ENCODE assay signal across 8 cellular contexts in the genomic region with DNA sequence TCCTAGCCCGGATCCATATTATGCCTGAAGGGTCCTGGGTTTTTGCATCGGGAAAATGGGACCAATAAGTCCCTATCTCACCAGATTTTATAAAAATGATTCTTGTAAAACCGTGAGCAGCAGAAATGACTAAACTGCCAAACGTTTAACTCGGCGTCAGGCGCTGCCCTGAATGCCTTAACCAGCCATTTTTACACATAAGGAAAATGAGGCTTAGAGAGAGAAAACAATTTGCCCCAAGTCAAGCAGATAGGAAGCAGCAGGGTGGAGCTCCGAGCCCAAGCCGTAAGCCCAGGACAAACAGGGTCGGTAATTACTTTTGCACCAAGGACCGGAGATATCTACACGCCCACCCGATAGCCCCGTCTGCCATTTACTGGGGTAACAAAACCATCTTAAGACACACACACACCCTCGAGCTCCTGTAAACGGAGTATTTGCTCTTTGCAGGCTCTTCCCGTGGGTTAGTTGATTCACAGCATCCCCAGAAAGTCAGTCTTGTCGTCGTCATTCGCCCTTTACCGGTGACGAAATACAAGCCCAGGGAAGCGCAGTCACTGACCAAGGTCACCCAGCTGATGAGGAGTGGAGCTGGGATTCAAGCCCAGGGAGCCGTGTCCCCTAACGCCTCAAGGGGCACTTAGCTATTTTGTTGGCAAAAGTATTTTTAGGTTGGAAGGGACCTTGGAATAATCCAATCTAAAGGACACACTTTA. TPM values are rescaled to one million over a fixed set of nuclear protein-coding genes. Genes with fewer than 3 reads are reported as not detected.
DNase-seq lines count a peak whose midpoint lies in the region; ATAC-seq and TF ChIP-seq lines count a peak whose summit lies in the region.

No MANE protein-coding gene starts in this region.

- peak overlapping the region; percentile 90 for H3K27ac Mint-ChIP-seq in activated CD8-positive, alpha-beta memory T cell treated with anti-CD3 and anti-CD28 coated beads, Interleukin-2, amount 10 ng/mL, durations not matched to agents 7 days and 5 days
- H3K27ac Mint-ChIP-seq in MCF 10A (ENCODE audit: low read depth, unreplicated experiment): peak overlapping the region; percentile 90

- H3K9me3 ChIP-seq in thyroid gland: no peaks in the 10 kb centered on the region

- H3K4me3 ChIP-seq in lower leg skin (ENCODE audit: low read depth, poor library complexity, severe bottlenecking) (peak overlapping the region; percentile 61), thyroid gland (replicated peaks in 1 of 3) (peak overlapping the region; percentile 41 to 92 (median 61))

- WGBS in lower leg skin, 2 donors: 0 to 1% methylated on average over 25 of the region's 25 CpGs
- WGBS in thyroid gland, 2 donors: 0 to 1% methylated on average over 13 to 23 of the region's 25 CpGs

- ATAC-seq in activated CD8-positive, alpha-beta memory T cell treated with anti-CD3 and anti-CD28 coated beads, Interleukin-2, amount 10 ng/mL, durations not matched to agents 7 days and 5 days: no peak

- H3K4me3 Mint-ChIP-seq in activated CD8-positive, alpha-beta memory T cell treated with anti-CD3 and anti-CD28 coated beads, Interleukin-2, amount 10 ng/mL, durations not matched to agents 7 days and 5 days: peak overlapping the region; percentile 93
- peak overlapping the region; percentile 89 for H3K4me3 Mint-ChIP-seq in MCF 10A (ENCODE audit: unreplicated experiment)

- H3K4me1 ChIP-seq in thyroid gland: peaks cover 6 to 10% of the 10 kb centered on the region in 2 donors

- peaks cover 0 to 13% of the 10 kb centered on the region in 2 donors for H3K36me3 ChIP-seq in thyroid gland

- no peak for TF ChIP-seq POLR2A in lower leg skin (IDR thresholded peaks at IDR 0.05)
- TF ChIP-seq POLR2A in thyroid gland (IDR thresholded peaks at IDR 0.05): peak in 1 of 2 donors; percentile 5

- no peak for DNase-seq in activated CD8-positive, alpha-beta memory T cell treated with anti-CD3 and anti-CD28 coated beads, Interleukin-2, amount 10 ng/mL, durations not matched to agents 7 days and 5 days
- DNase-seq in activated CD8-positive, alpha-beta memory T cell treated with anti-CD3 and anti-CD28 coated beads, Interleukin-2, amount 50 U/mL, for 48 hours: no peak
- DNase-seq in NCI-H748 (lab: John Stamatoyannopoulos, UW; ENCODE audit: unreplicated experiment): peak; percentile 51
- DNase-seq in MCF 10A (ENCODE audit: unreplicated experiment): peak; percentile 27
- no peak for DNase-seq in lower leg skin (ENCODE audit: low spot score in 2 of 2)
- DNase-seq in thyroid gland: peak; percentile 69 to 72
- no peak for DNase-seq in OCI-M2 (lab: John Stamatoyannopoulos, UW; ENCODE audit: unreplicated experiment)
- no peak for DNase-seq in NAMALWA (ENCODE audit: low spot score)

- peak overlapping the region; percentile 77 to 88 (median 80) for H3K27ac ChIP-seq in thyroid gland

- no peaks in the 10 kb centered on the region for H3K27me3 Mint-ChIP-seq in activated CD8-positive, alpha-beta memory T cell treated with anti-CD3 and anti-CD28 coated beads, Interleukin-2, amount 10 ng/mL, durations not matched to agents 7 days and 5 days
- no peaks in the 10 kb centered on the region for H3K27me3 Mint-ChIP-seq in MCF 10A (ENCODE audit: insufficient read depth, unreplicated experiment)

- peaks cover 28% of the 10 kb centered on the region for H3K4me1 Mint-ChIP-seq in activated CD8-positive, alpha-beta memory T cell treated with anti-CD3 and anti-CD28 coated beads, Interleukin-2, amount 10 ng/mL, durations not matched to agents 7 days and 5 days
- peaks cover 12% of the 10 kb centered on the region for H3K4me1 Mint-ChIP-seq in MCF 10A (ENCODE audit: insufficient read depth, unreplicated experiment)

- intact Hi-C loops in MCF 10A (cut with micrococcal nuclease) (loop anchor here (5.0 kb wide), 1 partner anchor 631 kb away; a partner anchor contains a TSS), lower leg skin (cut with DNase I; ENCODE audit: low total_unique reads) (no loop called here), thyroid gland (cut with DNase I) (no loop called here)

- H3K9me3 Mint-ChIP-seq in activated CD8-positive, alpha-beta memory T cell treated with anti-CD3 and anti-CD28 coated beads, Interleukin-2, amount 10 ng/mL, durations not matched to agents 7 days and 5 days (ENCODE audit: low read depth): no peaks in the 10 kb centered on the region
- H3K9me3 Mint-ChIP-seq in MCF 10A (ENCODE audit: unreplicated experiment): no peaks in the 10 kb centered on the region

- TF ChIP-seq CTCF in MCF 10A (IDR thresholded peaks at IDR 0.05; ENCODE audit: unreplicated experiment) (no peak), lower leg skin (IDR thresholded peaks at IDR 0.05) (no peak), thyroid gland (IDR thresholded peaks at IDR 0.05) (no peak)

- TSS peak; percentile 80 for BruUV-seq in MCF 10A (replicated peaks; lab: Mats Ljungman, UMichigan)

- H3K36me3 Mint-ChIP-seq in activated CD8-positive, alpha-beta memory T cell treated with anti-CD3 and anti-CD28 coated beads, Interleukin-2, amount 10 ng/mL, durations not matched to agents 7 days and 5 days: peaks cover 10% of the 10 kb centered on the region
- peaks cover 24% of the 10 kb centered on the region for H3K36me3 Mint-ChIP-seq in MCF 10A (ENCODE audit: insufficient read depth, unreplicated experiment)

- H3K27me3 ChIP-seq in thyroid gland: no peaks in the 10 kb centered on the region

- CTCF ChIA-PET in activated CD8-positive, alpha-beta memory T cell treated with anti-CD3 and anti-CD28 coated beads, Interleukin-2, amount 10 ng/mL, durations not matched to agents 7 days and 5 days (lab: Charles Lee): interaction anchor here (0.6 to 2.4 kb wide), 15 partner anchors 8 to 554 kb away, joined by 3 to 17 read pairs (median 4); a partner anchor contains a TSS
- CTCF ChIA-PET in MCF 10A (lab: Yijun Ruan, JAX): interaction anchor here (0.7 to 1.6 kb wide), 6 partner anchors 14 to 800 kb away, joined by 3 to 6 read pairs (median 4); no protein-coding TSS in a partner anchor

- POLR2A ChIA-PET in MCF 10A (lab: Yijun Ruan, JAX): interaction anchor here (0.6 to 3.9 kb wide), 28 partner anchors 9 to 735 kb away, joined by 3 to 48 read pairs (median 5); a partner anchor contains a TSS

RNA-seq across cellular contexts. Expression of a gene that starts 16.0 kb away (rescaled TPM):
- total RNA-seq in activated CD8-positive, alpha-beta memory T cell treated with anti-CD3 and anti-CD28 coated beads, Interleukin-2, amount 10 ng/mL, durations not matched to agents 7 days and 5 days: 10 to 100 TPM; 51.7 to 59.3 TPM
- total RNA-seq in MCF 10A (2022): 24.8 and 27.0 TPM in 2 replicates
- 100 to 1,000 TPM in 2 of 4 donors, 10 to 100 TPM in 2; 72.8 to 133 (median 92.1) TPM for total RNA-seq in lower leg skin
- 10 to 100 TPM; 53.0 to 90.4 (median 70.6) TPM for total RNA-seq in thyroid gland

RNA-seq across cellular contexts. Expression of a gene that starts 25.9 kb away (rescaled TPM):
- total RNA-seq in activated CD8-positive, alpha-beta memory T cell treated with anti-CD3 and anti-CD28 coated beads, Interleukin-2, amount 10 ng/mL, durations not matched to agents 7 days and 5 days: 10 to 100 TPM; 77.7 to 94.0 TPM
- 89.0 and 101 TPM in 2 replicates for total RNA-seq in MCF 10A (2022)
- total RNA-seq in lower leg skin: 100 to 1,000 TPM; 113 to 200 (median 145) TPM
- total RNA-seq in thyroid gland: 100 to 1,000 TPM in 2 of 4 donors, 10 to 100 TPM in 2; 50.2 to 191 (median 139) TPM

RNA-seq across cellular contexts. Expression of a gene that starts 46.9 kb away (rescaled TPM):
- 1 to 10 TPM; 8.1 to 8.4 TPM for total RNA-seq in activated CD8-positive, alpha-beta memory T cell treated with anti-CD3 and anti-CD28 coated beads, Interleukin-2, amount 10 ng/mL, durations not matched to agents 7 days and 5 days
- total RNA-seq in MCF 10A (2022): 9.2 and 9.4 TPM in 2 replicates
- 10 to 100 TPM; 22.3 to 29.9 (median 23.3) TPM for total RNA-seq in lower leg skin
- total RNA-seq in thyroid gland: 10 to 100 TPM in 1 of 4 donors, 1 to 10 TPM in 3; 6.9 to 15.6 (median 8.9) TPM

Comparison
In these comparisons a context has a peak if more than half of its experiments do, and no peak if none do; other contexts are left out.
1. DNase-seq: peak in NCI-H748 (single experiment), MCF 10A (single experiment) and thyroid gland (2 of 2); none in activated CD8-positive, alpha-beta memory T cell treated with anti-CD3 and anti-CD28 coated beads, Interleukin-2, amount 10 ng/mL, durations not matched to agents 7 days and 5 days (single experiment), activated CD8-positive, alpha-beta memory T cell treated with anti-CD3 and anti-CD28 coated beads, Interleukin-2, amount 50 U/mL, for 48 hours (single experiment), lower leg skin (0 of 2), OCI-M2 (single experiment) and NAMALWA (single experiment).